10 cellular contexts compared by ENCODE assay signal in the genomic region with DNA sequence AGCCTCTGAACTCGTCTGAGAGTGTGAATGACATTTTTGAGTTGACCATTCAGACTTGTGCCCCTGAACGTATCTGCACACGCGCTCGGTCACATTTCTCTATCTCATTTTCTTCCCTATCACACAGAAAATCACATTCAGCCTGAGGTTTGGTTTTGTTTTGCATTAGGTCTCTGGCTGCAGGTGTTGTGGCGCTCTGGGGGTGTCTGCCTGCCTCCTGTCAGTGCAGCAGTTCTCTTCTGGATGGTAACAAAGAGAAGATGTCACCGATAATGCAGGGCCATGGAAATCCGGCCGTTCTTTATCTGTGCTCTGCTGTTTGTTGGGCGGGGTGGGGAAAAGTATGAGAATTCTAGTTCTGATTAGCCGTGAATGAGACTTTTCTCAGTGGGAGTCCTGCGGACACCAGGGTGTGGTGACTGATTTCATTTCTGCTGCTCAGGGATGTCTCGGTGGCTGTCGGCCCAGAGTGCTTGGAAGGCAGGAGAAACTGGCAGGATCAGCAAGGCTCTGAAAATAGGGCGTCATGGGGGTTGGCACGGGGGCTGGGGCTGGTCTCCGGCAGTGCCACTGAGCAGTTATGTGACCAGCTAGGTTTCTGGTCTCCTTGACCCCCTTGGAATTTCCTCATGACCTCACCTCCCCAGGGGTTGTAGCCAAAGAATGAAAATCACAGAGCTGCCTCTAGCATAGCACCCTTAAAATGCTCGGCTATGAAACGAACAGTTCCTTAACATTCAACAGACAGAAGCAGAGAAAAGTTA. TPM values are rescaled to one million over a fixed set of nuclear protein-coding genes. Genes with fewer than 3 reads are reported as not detected.
DNase-seq lines count a peak whose midpoint lies in the region; ATAC-seq, FAIRE-seq and TF ChIP-seq lines count a peak whose summit lies in the region.
"Had no signal": no experiment of that assay in that cellular context is flagged by ENCODE, and none has a peak within 500 bp of the region (broad histone marks: within the 10 kb centered on the region; RNA-seq: fewer than 3 reads in every experiment).

No MANE protein-coding gene starts in this region.

- H3K4me3 ChIP-seq in fibroblast of mammary gland (ENCODE audit: control insufficient read depth, low read depth, low read length) (no peak overlapping the region), muscle layer of duodenum (ENCODE audit: low read depth in 1 of 2, low read length in 2 of 2) (peak overlapping the region in 1 of 2 donors; percentile 40)

- H3K9me3 ChIP-seq in muscle layer of duodenum (ENCODE audit: control insufficient read depth in 1 of 2, low read length in 2 of 2): no peaks in the 10 kb centered on the region

- H3K36me3 ChIP-seq in muscle layer of duodenum (ENCODE audit: control insufficient read depth in 1 of 2, insufficient read depth in 2 of 2, low read length in 2 of 2): no peaks in the 10 kb centered on the region

- DNase-seq in A172 (ENCODE audit: low spot score) (peak; percentile 72), RCC 7860 (ENCODE audit: low spot score) (peak; percentile 63), fibroblast of mammary gland (ENCODE audit: low read depth) (peak; percentile 46), inferior parietal cortex (ENCODE audit: extremely low spot score) (no peak)
- no peak for DNase-seq in activated T-cell treated with anti-CD3 and anti-CD28 coated beads, Interleukin-2, amount 50 U/mL, for 4 hours

- no peak overlapping the region for H3K4me3 Mint-ChIP-seq in activated T-cell treated with anti-CD3 and anti-CD28 coated beads, Interleukin-2, amount 50 U/mL, for 4 hours
- H3K4me3 Mint-ChIP-seq: dendritic cell treated with granulocyte-macrophage colony-stimulating factor and Interleukin-4, amounts not matched to agents 40 ng/mL and 50 ng/mL, for 4 days had no signal

- no peaks in the 10 kb centered on the region for H3K27me3 ChIP-seq in muscle layer of duodenum (ENCODE audit: low read depth, low read length)

- no peaks in the 10 kb centered on the region for H3K4me1 Mint-ChIP-seq in activated T-cell treated with anti-CD3 and anti-CD28 coated beads, Interleukin-2, amount 50 U/mL, for 4 hours (ENCODE audit: low read depth)

- no peak for ATAC-seq in activated T-cell treated with anti-CD3 and anti-CD28 coated beads, Interleukin-2, amount 50 U/mL, for 4 hours
- ATAC-seq in GM18867 (IDR thresholded peaks at IDR 0.05; ENCODE audit: unreplicated experiment) (no peak), HG02642 (IDR thresholded peaks at IDR 0.05; ENCODE audit: poor library complexity, unreplicated experiment) (no peak)

- H3K36me3 Mint-ChIP-seq in activated T-cell treated with anti-CD3 and anti-CD28 coated beads, Interleukin-2, amount 50 U/mL, for 4 hours (ENCODE audit: insufficient read depth): no peaks in the 10 kb centered on the region

- H3K9me3 Mint-ChIP-seq in activated T-cell treated with anti-CD3 and anti-CD28 coated beads, Interleukin-2, amount 50 U/mL, for 4 hours: no peaks in the 10 kb centered on the region
- H3K9me3 Mint-ChIP-seq: dendritic cell treated with granulocyte-macrophage colony-stimulating factor and Interleukin-4, amounts not matched to agents 40 ng/mL and 50 ng/mL, for 4 days had no signal

- peak; percentile 67 for FAIRE-seq in RCC 7860 (lab: Jason Lieb, UNC)
- FAIRE-seq: A204.1 had no signal

- H3K27me3 Mint-ChIP-seq in activated T-cell treated with anti-CD3 and anti-CD28 coated beads, Interleukin-2, amount 50 U/mL, for 4 hours (ENCODE audit: low read depth): peaks cover 17% of the 10 kb centered on the region

- H3K4me1 ChIP-seq in muscle layer of duodenum (ENCODE audit: control insufficient read depth in 1 of 2, insufficient read depth in 2 of 2, low read length in 2 of 2): peaks cover 8 to 30% of the 10 kb centered on the region in 2 donors

- TF ChIP-seq CTCF in fibroblast of mammary gland (conservative IDR thresholded peaks at IDR 0.05; ENCODE audit: control insufficient read depth, insufficient read depth, low read depth, low read length): no peak

- peak overlapping the region; percentile 26 for H3K27ac ChIP-seq in muscle layer of duodenum (ENCODE audit: low read length)

RNA-seq across cellular contexts. Expression of a gene that starts 5.1 kb away (rescaled TPM):
- not detected in 2 replicates for total RNA-seq in A172 (2014; rRNA removed; shearing (Covaris generic))
- not detected for total RNA-seq in activated T-cell treated with anti-CD3 and anti-CD28 coated beads, Interleukin-2, amount 50 U/mL, for 4 hours

RNA-seq across cellular contexts. Expression of a gene that starts 29.1 kb away (rescaled TPM):
- 16.4 and 18.2 TPM in 2 replicates for total RNA-seq in A172 (2014; rRNA removed; shearing (Covaris generic))
- total RNA-seq in activated T-cell treated with anti-CD3 and anti-CD28 coated beads, Interleukin-2, amount 50 U/mL, for 4 hours: under 1 TPM; 0.45 to 0.86 (median 0.63) TPM

Comparison
In these comparisons a context has a peak if more than half of its experiments do, and no peak if none do; other contexts are left out.
1. DNase-seq: peak in A172 (single experiment), RCC 7860 (single experiment) and fibroblast of mammary gland (single experiment); none in inferior parietal cortex (single experiment) and activated T-cell treated with anti-CD3 and anti-CD28 coated beads, Interleukin-2, amount 50 U/mL, for 4 hours (single experiment).